In the genomic region with DNA sequence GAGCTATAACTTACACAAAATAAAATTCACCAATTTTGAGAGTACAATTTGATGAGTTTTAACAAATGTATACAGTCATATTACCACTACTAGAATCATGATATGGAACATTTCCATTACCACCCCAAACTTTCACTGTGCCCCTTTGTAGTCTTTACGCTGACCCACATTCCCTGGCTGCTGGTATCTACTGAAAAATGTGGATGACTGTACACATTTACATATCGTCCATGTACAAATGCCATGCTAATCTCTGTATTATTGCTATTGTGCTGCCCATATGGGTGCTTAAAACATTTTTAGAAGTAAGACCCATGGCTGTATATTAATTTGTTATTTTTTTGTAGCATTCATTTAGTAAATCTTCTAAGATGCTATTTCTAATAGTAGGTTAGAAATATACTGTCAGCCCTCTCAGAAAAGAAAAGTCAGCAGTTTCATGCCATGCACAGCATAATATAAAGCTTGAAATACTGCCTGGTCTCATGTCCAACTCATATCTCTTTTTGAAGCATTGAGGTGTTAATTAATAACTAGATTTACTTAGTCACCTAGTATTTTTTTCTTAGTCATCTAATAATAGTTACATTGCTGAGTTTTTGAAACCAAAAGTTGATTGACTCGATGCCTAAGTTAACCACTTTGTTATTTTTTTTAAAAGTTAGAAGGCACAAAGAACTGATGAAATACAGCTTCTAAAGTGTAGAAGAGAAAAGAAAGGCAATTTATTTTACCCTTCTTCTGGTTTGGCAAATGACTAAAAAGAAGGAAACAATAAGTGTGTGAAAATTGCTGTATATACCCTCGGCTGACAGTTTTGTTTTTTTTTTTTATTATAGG, we compare ENCODE assay signal across 12 cellular contexts.
DNase-seq lines count a peak whose midpoint lies in the region; ATAC-seq and TF ChIP-seq lines count a peak whose summit lies in the region.
"Had no signal": no experiment of that assay in that cellular context is flagged by ENCODE, and none has a peak within 500 bp of the region (broad histone marks: within the 10 kb centered on the region; RNA-seq: fewer than 3 reads in every experiment).

No MANE protein-coding gene starts in this region.

- no peak for TF ChIP-seq CTCF in suprapubic skin (IDR thresholded peaks at IDR 0.05)

- H3K79me1 ChIP-seq in mesenchymal stem cell (replicated peaks; ENCODE audit: low read length, poor library complexity, severe bottlenecking): no peaks in the 10 kb centered on the region

- H2AK5ac ChIP-seq in mesenchymal stem cell (ENCODE audit: low read length, severe bottlenecking): no peak overlapping the region

- no peak overlapping the region for H2BK12ac ChIP-seq in mesenchymal stem cell (ENCODE audit: low read length in 2 of 2)

- TF ChIP-seq POLR2A in suprapubic skin (IDR thresholded peaks at IDR 0.05): no peak

- H2BK120ac ChIP-seq in mesenchymal stem cell (ENCODE audit: low read depth, low read length): no peak overlapping the region

- H2BK15ac ChIP-seq in mesenchymal stem cell (ENCODE audit: low read depth, poor library complexity, severe bottlenecking): no peak overlapping the region

- peak; percentile 75 for ATAC-seq in GM18861 (IDR thresholded peaks at IDR 0.05; ENCODE audit: unreplicated experiment)
- peak; percentile 85 for ATAC-seq in GM21619 (IDR thresholded peaks at IDR 0.05; ENCODE audit: unreplicated experiment)
- peak; percentile 85 for ATAC-seq in HG03196 (IDR thresholded peaks at IDR 0.05; ENCODE audit: unreplicated experiment)

- no peaks in the 10 kb centered on the region for H3K27me3 ChIP-seq in mesenchymal stem cell (ENCODE audit: control insufficient read depth in 1 of 2, insufficient read depth in 1 of 2, low read length in 2 of 2)
- H3K27me3 ChIP-seq in suprapubic skin: no peaks in the 10 kb centered on the region

- no peak overlapping the region for H4K91ac ChIP-seq in mesenchymal stem cell (ENCODE audit: low read length)

- H2BK5ac ChIP-seq in mesenchymal stem cell (ENCODE audit: low read depth, low read length, poor library complexity, severe bottlenecking): no peak overlapping the region

- H3K18ac ChIP-seq in mesenchymal stem cell (ENCODE audit: low read depth in 1 of 2, low read length in 2 of 2): peak overlapping the region in 1 of 2 experiments; percentile 21

- DNase-seq in mesenchymal stem cell: no peak
- no peak for DNase-seq in suprapubic skin (ENCODE audit: low spot score in 2 of 2)
- DNase-seq in ecto neural progenitor cell (ENCODE audit: low spot score): no peak
- no peak for DNase-seq in GM19238 (ENCODE audit: insufficient read length, low spot score)
- no peak for DNase-seq in HuH-7.5 (ENCODE audit: low spot score)
- DNase-seq: activated CD4-positive, alpha-beta T cell treated with anti-CD3 and anti-CD28 coated beads for 48 hours; kidney; NCI-H1048 had no signal

- no peak for TF ChIP-seq EP300 in suprapubic skin (IDR thresholded peaks at IDR 0.05)

- H3K9ac ChIP-seq in mesenchymal stem cell (ENCODE audit: low read length): no peak overlapping the region

- no peak overlapping the region for H3K14ac ChIP-seq in mesenchymal stem cell (ENCODE audit: low read length in 2 of 2)

- no peak overlapping the region for H4K8ac ChIP-seq in mesenchymal stem cell (ENCODE audit: low read length)

- H3K4me3 ChIP-seq in mesenchymal stem cell (ENCODE audit: insufficient read depth in 1 of 2, low read depth in 1 of 2, low read length in 2 of 2) (no peak overlapping the region), suprapubic skin (no peak overlapping the region)
- H3K4me3 ChIP-seq: HAP-1 had no signal

- H2AFZ ChIP-seq in mesenchymal stem cell (ENCODE audit: low read depth, low read length): no peak overlapping the region

- H3K9me3 ChIP-seq in mesenchymal stem cell (ENCODE audit: control insufficient read depth, low read length) (no peaks in the 10 kb centered on the region), suprapubic skin (no peaks in the 10 kb centered on the region)
- H3K9me3 ChIP-seq: HAP-1 had no signal

- no peak overlapping the region for H3K23ac ChIP-seq in mesenchymal stem cell (ENCODE audit: low read length in 2 of 2)

- H3K4ac ChIP-seq in mesenchymal stem cell (ENCODE audit: low read depth in 1 of 2, low read length in 2 of 2): no peak overlapping the region

- H3K27ac ChIP-seq in mesenchymal stem cell (ENCODE audit: low read length, poor library complexity, severe bottlenecking) (peak overlapping the region; percentile 56), suprapubic skin (no peak overlapping the region)

- whole genome bisulfite sequencing in mesenchymal stem cell: 97% methylated on average over 2 of the region's 4 CpGs
- 81% methylated on average over 4 of the region's 4 CpGs for WGBS in suprapubic skin

- peak overlapping the region; percentile 61 for H3K4me2 ChIP-seq in mesenchymal stem cell (ENCODE audit: low read length, poor library complexity, severe bottlenecking)

- H3K4me1 ChIP-seq in mesenchymal stem cell (ENCODE audit: control insufficient read depth, insufficient read depth, low read depth, low read length) (peaks cover 2% of the 10 kb centered on the region), suprapubic skin (no peaks in the 10 kb centered on the region)

- no peaks in the 10 kb centered on the region for H3K36me3 ChIP-seq in mesenchymal stem cell (ENCODE audit: control insufficient read depth in 1 of 2, insufficient read depth in 2 of 2, low read depth in 1 of 2, low read length in 2 of 2)
- H3K36me3 ChIP-seq in suprapubic skin: no peaks in the 10 kb centered on the region
- H3K36me3 ChIP-seq: HAP-1 had no signal
